In genomic region chr14:76313303-76313702, GRCh38 we compare ENCODE assay signal across 1 cellular context.
TF ChIP-seq lines count a peak whose summit lies in the region.

No MANE protein-coding gene starts in this region.

TF ChIP-seq in SK-N-SH treated with all-trans-retinoic acid at 6 μM for 48 hours, 23 proteins besides CTCF, POLR2A, EP300 and RAD21 (continued from another document):
- no peak for TF ChIP-seq TSHZ2 (CRISPR knock-in tag; IDR thresholded peaks at IDR 0.05)
- TF ChIP-seq ZFP30 (CRISPR knock-in tag; IDR thresholded peaks at IDR 0.05), result no peak
- no peak for TF ChIP-seq ZNF565 (CRISPR knock-in tag; conservative IDR thresholded peaks at IDR 0.05; ENCODE audit: low read depth)
